ENCODE assay signal across 21 cellular contexts in the genomic region with DNA sequence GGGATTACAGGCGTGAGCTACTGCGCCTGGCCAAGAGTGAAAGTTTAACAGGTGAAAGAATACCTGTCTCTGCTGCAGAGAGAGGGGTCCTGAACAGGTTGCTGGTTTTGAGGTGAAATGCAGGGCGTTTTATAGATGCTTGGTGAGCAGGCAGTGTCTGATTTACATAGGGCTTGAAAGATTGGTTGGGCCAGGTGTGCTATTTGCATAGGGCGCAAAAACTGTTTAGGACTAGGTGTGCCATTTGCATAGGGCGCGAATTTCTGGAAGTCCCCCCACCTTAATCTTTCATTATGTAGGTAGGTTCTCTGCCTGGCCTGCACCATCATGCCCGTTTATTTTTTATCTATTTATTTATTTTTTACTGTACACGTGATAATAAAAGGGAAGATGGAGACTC. TPM values are rescaled to one million over a fixed set of nuclear protein-coding genes. Genes with fewer than 3 reads are reported as not detected.
"Had no signal": no experiment of that assay in that cellular context is flagged by ENCODE, and none has a peak within 500 bp of the region (broad histone marks: within the 10 kb centered on the region; RNA-seq: fewer than 3 reads in every experiment).

No MANE protein-coding gene starts in this region.

- H3K4me3 ChIP-seq: esophagus muscularis mucosa, gastrocnemius medialis, heart right ventricle, mucosa of descending colon, suprapubic skin, thyroid gland had no signal

- H3K36me3 Mint-ChIP-seq: natural killer cell, type B pancreatic cell had no signal

- H3K9me3 ChIP-seq: esophagus muscularis mucosa, gastrocnemius medialis, heart right ventricle, mucosa of descending colon, suprapubic skin, thyroid gland had no signal

- H3K9me3 Mint-ChIP-seq: effector memory CD8-positive, alpha-beta T cell; natural killer cell; neural crest cell; type B pancreatic cell had no signal

- H3K36me3 ChIP-seq: esophagus muscularis mucosa, gastrocnemius medialis, heart right ventricle, suprapubic skin, thyroid gland had no signal

- H3K27ac Mint-ChIP-seq: effector memory CD8-positive, alpha-beta T cell; natural killer cell; type B pancreatic cell had no signal

- H3K27me3 ChIP-seq: esophagus muscularis mucosa, gastrocnemius medialis, heart right ventricle, suprapubic skin, thyroid gland had no signal

- DNase-seq: cortex of kidney; effector memory CD8-positive, alpha-beta T cell; gastrocnemius medialis; heart right ventricle; hypothalamus; kidney glomerular epithelial cell; mammary epithelial cell; mucosa of descending colon; natural killer cell; stimulated activated CD4-positive, alpha-beta T cell treated with anti-CD3 and anti-CD28 coated beads, Interleukin-2, amount 100 ng/mL, for 24 hours; stimulated activated CD4-positive, alpha-beta T cell treated with anti-CD3 and anti-CD28 coated beads, Interleukin-4, amount 100 ng/mL, for 4 hours; stimulated activated naive CD4-positive, alpha-beta T cell treated with Interleukin-2 at 50 U/mL for 16 hours; thyroid gland had no signal

- ATAC-seq: effector memory CD8-positive, alpha-beta T cell; gastrocnemius medialis; heart right ventricle; mucosa of descending colon; natural killer cell; sciatic nerve had no signal

- H3K27me3 Mint-ChIP-seq: effector memory CD8-positive, alpha-beta T cell; type B pancreatic cell had no signal

- H3K4me3 Mint-ChIP-seq: effector memory CD8-positive, alpha-beta T cell; natural killer cell; neural crest cell; type B pancreatic cell had no signal

- H3K27ac ChIP-seq: esophagus muscularis mucosa, gastrocnemius medialis, heart right ventricle, suprapubic skin, thyroid gland had no signal

RNA-seq across cellular contexts. Expression of gene CLEC17A, which starts 6.5 kb away (rescaled TPM):
- total RNA-seq: esophagus muscularis mucosa, fibroblast of villous mesenchyme, gastrocnemius medialis, mammary epithelial cell, neural crest cell, osteocyte, pulmonary artery endothelial cell, suprapubic skin, thyroid gland had no signal
- polyA plus RNA-seq: heart right ventricle had no signal
